Comparison of ENCODE assay signal across 14 cellular contexts in genomic region chr1:85359874-85360708, GRCh38.
DNase-seq lines count a peak whose midpoint lies in the region; ATAC-seq and TF ChIP-seq lines count a peak whose summit lies in the region.
"Had no signal": no experiment of that assay in that cellular context is flagged by ENCODE, and none has a peak within 500 bp of the region (broad histone marks: within the 10 kb centered on the region; RNA-seq: fewer than 3 reads in every experiment).

No MANE protein-coding gene starts in this region.

- H3K79me2 ChIP-seq in hepatocyte = peaks cover 11% of the 10 kb centered on the region
- peaks cover 4% of the 10 kb centered on the region for H3K79me2 ChIP-seq in smooth muscle cell (ENCODE audit: low read depth)

- H3K9me2 ChIP-seq in hepatocyte (replicated peaks; ENCODE audit: insufficient read depth) = no peaks in the 10 kb centered on the region

- peaks cover 11% of the 10 kb centered on the region for H3F3A ChIP-seq in smooth muscle cell (ENCODE audit: low read depth)

- H3K4me3 ChIP-seq in HFF-Myc (replicated peaks; ENCODE audit: low read depth, low read length) (no peak overlapping the region), ascending aorta (no peak overlapping the region), hepatocyte (no peak overlapping the region), smooth muscle cell (no peak overlapping the region)
- H3K4me3 ChIP-seq: upper lobe of left lung had no signal

- DNase-seq in HFF-Myc (ENCODE audit: extremely low read depth, low read depth) (peak; percentile 33), ascending aorta (ENCODE audit: low spot score in 2 of 2) (no peak), hepatocyte (ENCODE audit: low spot score) (no peak), smooth muscle cell (lab: John Stamatoyannopoulos, UW; ENCODE audit: unreplicated experiment) (no peak), caudate nucleus (lab: John Stamatoyannopoulos, UW) (no peak)
- no peak for DNase-seq in activated CD8-positive, alpha-beta memory T cell treated with anti-CD3 and anti-CD28 coated beads for 24 hours
- no peak for DNase-seq in stimulated activated CD4-positive, alpha-beta T cell treated with anti-CD3 and anti-CD28 coated beads, Interleukin-15, amount 100 ng/mL, for 24 hours
- DNase-seq: activated CD4-positive, alpha-beta memory T cell treated with anti-CD3 and anti-CD28 coated beads, Interleukin-2, amount 10 ng/mL, durations not matched to agents 7 days and 5 days; CD4-positive, alpha-beta T cell; effector CD8-positive, alpha-beta T cell; NCI-H1092; upper lobe of left lung had no signal

- H3K9ac ChIP-seq in smooth muscle cell (ENCODE audit: low read depth) = no peak overlapping the region

- H3K4me2 ChIP-seq in hepatocyte = no peak overlapping the region
- H3K4me2 ChIP-seq in smooth muscle cell = peak overlapping the region; percentile 70

- 97% methylated on average over 1 of the region's 1 CpG for WGBS in hepatocyte (ENCODE audit: low lambda C conversion rate, missing lambda C conversion rate)
- WGBS in smooth muscle cell (ENCODE audit: low lambda C conversion rate) = 83% methylated on average over 1 of the region's 1 CpG

- no peaks in the 10 kb centered on the region for H4K20me1 ChIP-seq in hepatocyte (ENCODE audit: insufficient read depth, poor library complexity, severe bottlenecking)
- H4K20me1 ChIP-seq in smooth muscle cell (ENCODE audit: low read depth) = no peaks in the 10 kb centered on the region

- H3K36me3 ChIP-seq in ascending aorta (no peaks in the 10 kb centered on the region), hepatocyte (replicated peaks; ENCODE audit: insufficient read depth, low read depth) (no peaks in the 10 kb centered on the region), smooth muscle cell (ENCODE audit: low read depth) (no peaks in the 10 kb centered on the region)
- H3K36me3 ChIP-seq: upper lobe of left lung had no signal

- H3K27me3 ChIP-seq in ascending aorta (no peaks in the 10 kb centered on the region), hepatocyte (no peaks in the 10 kb centered on the region), smooth muscle cell (ENCODE audit: low read depth) (no peaks in the 10 kb centered on the region)
- H3K27me3 ChIP-seq: upper lobe of left lung had no signal

- intact Hi-C loops in ascending aorta (cut with DNase I) = loop anchor here (5.0 kb wide), 2 partner anchors 48 to 102 kb away; no protein-coding TSS in a partner anchor

- TF ChIP-seq CTCF in HFF-Myc (IDR thresholded peaks at IDR 0.05; ENCODE audit: low read depth, low read length, missing control alignments) = no peak
- TF ChIP-seq CTCF in ascending aorta (IDR thresholded peaks at IDR 0.05) = no peak
- TF ChIP-seq CTCF in hepatocyte (IDR thresholded peaks at IDR 0.05; ENCODE audit: poor library complexity) = no peak
- TF ChIP-seq CTCF in smooth muscle cell (IDR thresholded peaks at IDR 0.05; ENCODE audit: borderline replicate concordance, insufficient read depth, poor library complexity, severe bottlenecking) = no peak

- no peak overlapping the region for H2AFZ ChIP-seq in hepatocyte
- peak overlapping the region; percentile 65 for H2AFZ ChIP-seq in smooth muscle cell (ENCODE audit: low read depth)

- peaks cover 0 to 7% of the 10 kb centered on the region in 2 donors for H3K4me1 ChIP-seq in ascending aorta
- H3K4me1 ChIP-seq in hepatocyte (ENCODE audit: insufficient read depth) = no peaks in the 10 kb centered on the region
- H3K4me1 ChIP-seq in smooth muscle cell (ENCODE audit: low read depth) = peaks cover 9% of the 10 kb centered on the region

- peak overlapping the region; percentile 41 to 65 for H3K27ac ChIP-seq in ascending aorta
- peak overlapping the region; percentile 6 for H3K27ac ChIP-seq in hepatocyte
- peak overlapping the region; percentile 74 for H3K27ac ChIP-seq in smooth muscle cell (ENCODE audit: low read depth)
- H3K27ac ChIP-seq in caudate nucleus (ENCODE audit: low read depth, low read length) = no peak overlapping the region
- H3K27ac ChIP-seq: upper lobe of left lung had no signal

- no peak for ATAC-seq in HG03439 (IDR thresholded peaks at IDR 0.05; ENCODE audit: unreplicated experiment)
- ATAC-seq: activated T-helper 17 cell treated with anti-CD3 and anti-CD28 coated beads, Interleukin-2, amount 50 U/mL, for 72 hours had no signal

- H3K9me3 ChIP-seq in ascending aorta (no peaks in the 10 kb centered on the region), hepatocyte (ENCODE audit: low read depth) (no peaks in the 10 kb centered on the region), smooth muscle cell (replicated peaks; ENCODE audit: low read depth) (no peaks in the 10 kb centered on the region)
- H3K9me3 ChIP-seq: upper lobe of left lung had no signal
